13 cellular contexts compared by ENCODE assay signal in genomic region chr21:45324430-45325205, GRCh38. TPM values are rescaled to one million over a fixed set of nuclear protein-coding genes. Genes with fewer than 3 reads are reported as not detected.
A peak's percentile ranks its signal among the peaks of the same experiment; 100 is the strongest.
DNase-seq lines count a peak whose midpoint lies in the region; ATAC-seq and TF ChIP-seq lines count a peak whose summit lies in the region.
"Had no signal": no experiment of that assay in that cellular context is flagged by ENCODE, and none has a peak within 500 bp of the region (broad histone marks: within the 10 kb centered on the region; RNA-seq: fewer than 3 reads in every experiment).

No MANE protein-coding gene starts in this region.

- DNase-seq in Right ventricle myocardium inferior (ENCODE audit: missing footprints) (peak; percentile 68), right atrium auricular region (ENCODE audit: low spot score) (no peak), brain microvascular endothelial cell (no peak), lower lobe of right lung (peak; percentile 36), aorta (peak; percentile 53 to 74), T-helper 9 cell (no peak)
- no peak for DNase-seq in stimulated activated CD4-positive, alpha-beta T cell treated with anti-CD3 and anti-CD28 coated beads, Interleukin-4, amount 100 ng/mL, for 24 hours
- DNase-seq in activated CD4-positive, alpha-beta T cell treated with anti-CD3 and anti-CD28 coated beads, Interleukin-2, amount 50 U/mL, for 48 hours: no peak
- DNase-seq: midbrain; NCI-H510A treated with DMSO at 0.1 percent for 48 hours; RPMI8226; stimulated activated CD4-positive, alpha-beta T cell treated with anti-CD3 and anti-CD28 coated beads, Interleukin-4, amount 100 ng/mL, for 1 hour had no signal

- H3K27ac ChIP-seq in right atrium auricular region (peak overlapping the region in 1 of 2 donors; percentile 7), brain microvascular endothelial cell (no peak overlapping the region), lower lobe of right lung (peak overlapping the region; percentile 1), aorta (ENCODE audit: low read depth in 1 of 2, low read length in 2 of 2) (no peak overlapping the region)

- H3K4me3 ChIP-seq in right atrium auricular region (no peak overlapping the region), brain microvascular endothelial cell (ENCODE audit: low read depth, low read length) (no peak overlapping the region), lower lobe of right lung (no peak overlapping the region), aorta (ENCODE audit: low read length in 2 of 2) (no peak overlapping the region)

- intact Hi-C loops in Right ventricle myocardium inferior (cut with DNase I) (no loop called here), lower lobe of right lung (cut with DNase I) (no loop called here), aorta (cut with DNase I) (loop anchor here in 1 of 2 donors (5.0 kb wide), 2 partner anchors 38 to 83 kb away; partner anchors contain the start of gene COL18A1)

- in situ Hi-C loops in brain microvascular endothelial cell (cut with HindIII; ENCODE audit: low pct_ligation_motif_present, low sequenced_read_pairs): no loop called here

- H3K4me1 ChIP-seq in right atrium auricular region: peaks cover 0 to 43% of the 10 kb centered on the region in 2 donors
- peaks cover 43% of the 10 kb centered on the region for H3K4me1 ChIP-seq in lower lobe of right lung
- no peaks in the 10 kb centered on the region for H3K4me1 ChIP-seq in aorta (ENCODE audit: control insufficient read depth in 1 of 2, insufficient read depth in 2 of 2, low read length in 2 of 2)

- TF ChIP-seq CTCF in right atrium auricular region (IDR thresholded peaks at IDR 0.05) (peak in 1 of 2 donors; percentile 25), brain microvascular endothelial cell (IDR thresholded peaks at IDR 0.05; ENCODE audit: low read depth, low read length, missing control alignments) (peak; percentile 37), lower lobe of right lung (IDR thresholded peaks at IDR 0.05) (peak; percentile 14)

- ATAC-seq in Right ventricle myocardium inferior (no peak), lower lobe of right lung (no peak), aorta (ENCODE audit: low FRiP score) (no peak)
- ATAC-seq: stimulated activated effector memory CD8-positive, alpha-beta T cell treated with anti-CD3 and anti-CD28 coated beads, Interleukin-12 subunit alpha, Interleukin-12 subunit beta, amount 100 ng/mL, for 72 hours had no signal

- WGBS in aorta, 2 donors: 86 to 88% methylated on average over 27 of the region's 27 CpGs

- H3K27me3 ChIP-seq in right atrium auricular region: no peaks in the 10 kb centered on the region
- H3K27me3 ChIP-seq in brain microvascular endothelial cell (replicated peaks): no peaks in the 10 kb centered on the region
- H3K27me3 ChIP-seq in lower lobe of right lung (ENCODE audit: low read depth): no peaks in the 10 kb centered on the region
- no peaks in the 10 kb centered on the region for H3K27me3 ChIP-seq in aorta (ENCODE audit: control insufficient read depth in 1 of 2, insufficient read depth in 2 of 2, low read length in 1 of 2)

- H3K9me3 ChIP-seq in right atrium auricular region (no peaks in the 10 kb centered on the region), lower lobe of right lung (no peaks in the 10 kb centered on the region), aorta (ENCODE audit: control insufficient read depth, low read length) (no peaks in the 10 kb centered on the region)

- H3K36me3 ChIP-seq in right atrium auricular region (no peaks in the 10 kb centered on the region), brain microvascular endothelial cell (replicated peaks) (no peaks in the 10 kb centered on the region), lower lobe of right lung (no peaks in the 10 kb centered on the region), aorta (ENCODE audit: control insufficient read depth in 1 of 2, insufficient read depth in 2 of 2, low read length in 1 of 2) (no peaks in the 10 kb centered on the region)

RNA-seq across cellular contexts. Expression of gene POFUT2, which starts 36.9 kb away (rescaled TPM):
- total RNA-seq in Right ventricle myocardium inferior: 16.9 TPM
- 10 to 100 TPM in 1 of 2 donors, 1 to 10 TPM in 1; 5.8 to 12.0 TPM for total RNA-seq in right atrium auricular region
- total RNA-seq in lower lobe of right lung: 29.1 TPM
- total RNA-seq in aorta: 10 to 100 TPM; 35.8 to 52.2 TPM
- polyA plus RNA-seq in aorta: 10 to 100 TPM; 12.6 to 49.1 TPM

Comparison
In these comparisons a context has a peak if more than half of its experiments do, and no peak if none do; other contexts are left out.
1. DNase-seq: peak in Right ventricle myocardium inferior (single experiment), lower lobe of right lung (single experiment) and aorta (2 of 2); none in right atrium auricular region (single experiment), brain microvascular endothelial cell (single experiment), T-helper 9 cell (single experiment), stimulated activated CD4-positive, alpha-beta T cell treated with anti-CD3 and anti-CD28 coated beads, Interleukin-4, amount 100 ng/mL, for 24 hours (single experiment) and activated CD4-positive, alpha-beta T cell treated with anti-CD3 and anti-CD28 coated beads, Interleukin-2, amount 50 U/mL, for 48 hours (0 of 2).